In the genomic region with DNA sequence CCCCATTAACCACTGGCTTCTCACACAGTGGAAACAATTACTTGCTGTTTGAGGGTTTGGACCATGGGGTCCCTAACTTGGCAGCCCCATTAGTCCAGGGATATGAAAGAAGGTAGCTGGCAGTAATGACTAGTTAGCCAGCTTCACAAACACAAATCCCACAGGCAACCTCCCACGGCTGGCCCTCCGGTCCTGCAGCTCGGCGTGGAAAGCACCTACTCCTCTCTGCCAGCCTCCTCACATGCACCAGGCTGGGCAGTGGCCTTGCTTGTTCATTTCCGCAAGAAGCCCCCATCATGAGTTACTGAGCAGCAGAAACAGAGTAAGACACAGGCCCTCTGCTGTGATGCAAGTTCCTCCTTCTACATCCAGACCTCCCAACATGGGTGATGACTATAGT, we compare ENCODE assay signal across 27 cellular contexts. TPM values are rescaled to one million over a fixed set of nuclear protein-coding genes. Genes with fewer than 3 reads are reported as not detected.
"Had no signal": no experiment of that assay in that cellular context is flagged by ENCODE, and none has a peak within 500 bp of the region (broad histone marks: within the 10 kb centered on the region; RNA-seq: fewer than 3 reads in every experiment).

No MANE protein-coding gene starts in this region.

- DNase-seq: stimulated activated CD4-positive, alpha-beta T cell treated with anti-CD3 and anti-CD28 coated beads, Interleukin-2, amount 100 ng/mL, for 48 hours; stimulated activated CD4-positive, alpha-beta T cell treated with anti-CD3 and anti-CD28 coated beads, Interleukin-4, amount 100 ng/mL, for 1 hour; stimulated activated CD4-positive, alpha-beta T cell treated with anti-CD3 and anti-CD28 coated beads, Interleukin-4, amount 100 ng/mL, for 24 hours; stimulated activated CD4-positive, alpha-beta T cell treated with anti-CD3 and anti-CD28 coated beads, Interleukin-4, amount 100 ng/mL, for 4 hours; stimulated activated CD8-positive, alpha-beta memory T cell treated with anti-CD3 and anti-CD28 coated beads, Interleukin-4, amount 100 ng/mL, for 48 hours; stimulated activated naive B cell treated with anti-CD40 and anti-IgM and Interleukin-4, amounts not matched to agents 10 μg/mL and 1 μg/mL and 100 μg/mL, for 72 hours; stimulated activated naive CD4-positive, alpha-beta T cell; stimulated activated naive CD4-positive, alpha-beta T cell treated with Interleukin-2 at 50 U/mL for 16 hours; stimulated activated naive CD8-positive, alpha-beta T cell treated with anti-CD3 and anti-CD28 coated beads, Interleukin-15, amount 100 ng/mL, for 72 hours; stimulated activated naive CD8-positive, alpha-beta T cell treated with anti-CD3 and anti-CD28 coated beads, Interleukin-15, Interleukin-2, amounts not matched to agents 100 U/mL and 50 U/mL, for 24 hours; stomach; substantia nigra; testis; thyroid gland; tibial artery; transverse colon; trophoblast cell; upper lobe of left lung; upper lobe of right lung; uterus had no signal

- H3K4me1 ChIP-seq: suprapubic skin, thyroid gland, tibial artery, tibial nerve, transverse colon, upper lobe of right lung, uterus, vagina had no signal

- H3K27ac ChIP-seq: stomach, suprapubic skin, testis, thoracic aorta, thyroid gland, tibial artery, tibial nerve, transverse colon, upper lobe of left lung, upper lobe of right lung, uterus, vagina had no signal

- H3K36me3 ChIP-seq: stomach, suprapubic skin, thoracic aorta, thyroid gland, tibial artery, tibial nerve, transverse colon, upper lobe of left lung, upper lobe of right lung, uterus, vagina had no signal

- H3K4me3 ChIP-seq: stomach, suprapubic skin, testis, thoracic aorta, thyroid gland, tibial artery, tibial nerve, transverse colon, upper lobe of left lung, upper lobe of right lung, uterus, vagina had no signal

- H3K9me3 ChIP-seq: stomach, suprapubic skin, testis, thoracic aorta, thyroid gland, tibial artery, tibial nerve, transverse colon, upper lobe of left lung, upper lobe of right lung, uterus, vagina had no signal

RNA-seq across cellular contexts. Expression of a gene that starts 13.7 kb away (rescaled TPM):
- total RNA-seq: stomach, subcutaneous adipose tissue, thoracic aorta, thyroid gland, tibial nerve, transverse colon, upper lobe of left lung, upper lobe of right lung, ureter, urinary bladder, uterus, vagina had no signal
